ENCODE assay signal across 8 cellular contexts in the genomic region with DNA sequence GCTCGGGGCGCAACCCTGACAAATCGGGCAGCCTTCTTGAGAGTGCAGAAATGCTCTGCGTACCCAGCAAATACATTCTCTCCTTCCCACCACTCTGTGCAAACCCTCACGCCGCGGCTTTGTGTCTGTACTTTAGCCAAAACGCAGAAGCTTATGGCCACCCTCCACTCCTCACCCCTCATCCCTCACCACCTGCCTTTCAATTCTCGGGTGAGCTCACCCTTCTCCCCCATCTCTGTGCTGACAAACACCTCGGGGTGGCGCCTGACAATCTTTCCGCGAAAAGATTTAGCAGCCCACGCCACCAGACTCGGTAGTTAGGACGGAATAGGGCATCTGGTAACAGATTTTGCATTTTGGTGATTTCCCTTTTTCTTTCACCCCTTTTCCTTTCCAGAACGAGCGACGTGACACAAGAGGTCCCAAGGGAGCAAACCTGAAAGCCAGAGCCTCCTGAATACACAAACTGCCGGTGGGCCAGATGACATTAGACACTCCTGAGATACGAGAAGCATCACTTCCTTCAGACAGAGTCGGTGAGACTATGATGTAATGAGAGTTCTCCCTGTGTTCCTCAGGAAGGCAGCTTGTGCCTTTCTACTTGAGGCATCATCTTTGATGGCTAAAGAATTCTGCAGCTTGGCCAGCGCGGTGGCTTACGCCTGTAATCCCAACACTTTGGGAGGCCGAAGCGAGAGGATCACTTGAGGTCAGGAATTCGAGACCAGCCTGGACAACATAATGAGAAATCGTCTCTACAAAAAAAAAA. TPM values are rescaled to one million over a fixed set of nuclear protein-coding genes. Genes with fewer than 3 reads are reported as not detected.
DNase-seq lines count a peak whose midpoint lies in the region; ATAC-seq lines count a peak whose summit lies in the region.

No MANE protein-coding gene starts in this region.

- DNase-seq in Caki2 (ENCODE audit: low read depth) (peak; percentile 43), SW480 (ENCODE audit: low spot score) (peak; percentile 46), anterior cingulate cortex (lab: John Stamatoyannopoulos, UW) (peak in 38 of 58 donors; percentile 14 to 77 (median 48)), 8988T (no peak)

- ATAC-seq in GM19452 (IDR thresholded peaks at IDR 0.05; ENCODE audit: unreplicated experiment): peak; percentile 46
- ATAC-seq in HG03565 (IDR thresholded peaks at IDR 0.05; ENCODE audit: unreplicated experiment): peak; percentile 32

- H3K9me3 ChIP-seq in iPS-20b (ENCODE audit: insufficient read depth, low read depth, low read length): no peaks in the 10 kb centered on the region

- no peaks in the 10 kb centered on the region; the same call in 1 of the 2 replicates for H3K27me3 ChIP-seq in iPS-20b (ENCODE audit: insufficient read depth, low read length)

- H3K27ac ChIP-seq in iPS-20b (ENCODE audit: low read length) (peak overlapping the region; percentile 77), skin epidermis (peak overlapping the region; percentile 46 to 96 (median 90))

- H3K36me3 ChIP-seq in iPS-20b (ENCODE audit: insufficient read depth, low read depth, low read length): peaks cover 8% of the 10 kb centered on the region

- peak overlapping the region; percentile 89 for H3K9ac ChIP-seq in iPS-20b (ENCODE audit: low read depth, low read length)

- in situ Hi-C loops in Caki2 (cut with HindIII; ENCODE audit: low pct_unique_long_range_greater_than_20kb, low sequenced_read_pairs): loop anchor here (10.0 kb wide), 1 partner anchor 84 kb away; no protein-coding TSS in a partner anchor

- H3K4me3 ChIP-seq in iPS-20b (ENCODE audit: low read length) (peak overlapping the region; percentile 88), skin epidermis (peak overlapping the region; percentile 58 to 88 (median 77))

- H3K4me1 ChIP-seq in iPS-20b (ENCODE audit: insufficient read depth, low read length): peaks cover 6% of the 10 kb centered on the region; the same call in 1 of the 2 replicates

RNA-seq across cellular contexts. Expression of a gene that starts 0.7 kb away (rescaled TPM):
- 22.6 and 37.7 TPM in 2 replicates for total RNA-seq in Caki2 (2014; rRNA removed; shearing (Covaris generic); ENCODE audit: low replicate concordance)

RNA-seq across cellular contexts. Expression of a gene that starts 44.6 kb away (rescaled TPM):
- 0.54 TPM in 1 of 2 replicates, not detected in the other for total RNA-seq in Caki2 (2014; rRNA removed; shearing (Covaris generic); ENCODE audit: low replicate concordance)

RNA-seq across cellular contexts. Expression of a gene that starts 44.7 kb away (rescaled TPM):
- 26.4 and 45.6 TPM in 2 replicates for total RNA-seq in Caki2 (2014; rRNA removed; shearing (Covaris generic); ENCODE audit: low replicate concordance)
